In the genomic region with DNA sequence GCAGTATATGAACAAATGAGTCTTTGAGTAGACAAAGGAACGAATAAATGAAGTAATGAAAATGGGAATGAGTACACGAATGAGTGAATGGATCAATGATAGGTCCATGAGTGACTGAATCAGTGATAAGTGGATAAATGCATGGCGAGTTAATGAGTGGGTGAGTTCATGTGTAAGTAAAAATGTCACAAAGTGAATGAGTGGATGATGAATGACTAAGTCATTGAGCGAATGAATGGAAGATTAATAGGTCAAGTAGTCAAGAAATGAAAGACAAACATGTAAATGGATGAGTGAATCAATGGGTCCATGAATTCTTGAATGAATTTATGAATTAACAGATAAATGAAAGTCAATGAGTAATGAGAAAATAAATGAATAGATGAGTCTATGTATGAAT, we compare ENCODE assay signal across 26 cellular contexts.
"Had no signal": no experiment of that assay in that cellular context is flagged by ENCODE, and none has a peak within 500 bp of the region (broad histone marks: within the 10 kb centered on the region; RNA-seq: fewer than 3 reads in every experiment).

No MANE protein-coding gene starts in this region.

- H3K4me3 Mint-ChIP-seq: activated B cell treated with CpG ODN at 0.5 μM for 24 hours; activated CD4-positive, alpha-beta T cell treated with anti-CD3 and anti-CD28 coated beads, Interleukin-2, amount 10 ng/mL, durations not matched to agents 24 days and 14 days; activated CD8-positive, alpha-beta memory T cell treated with anti-CD3 and anti-CD28 coated beads, Interleukin-2, amount 10 ng/mL, durations not matched to agents 7 days and 5 days; activated naive CD8-positive, alpha-beta T cell; activated T-cell treated with anti-CD3 and anti-CD28 coated beads, Interleukin-2, amount 50 U/mL, for 24 hours; T-cell had no signal

- H3K9me3 Mint-ChIP-seq: activated B cell treated with CpG ODN at 0.5 μM for 24 hours; activated CD4-positive, alpha-beta T cell treated with anti-CD3 and anti-CD28 coated beads, Interleukin-2, amount 10 ng/mL, durations not matched to agents 24 days and 14 days; activated T-cell treated with anti-CD3 and anti-CD28 coated beads, Interleukin-2, amount 50 U/mL, for 24 hours; T-cell had no signal

- H3K27ac ChIP-seq: brain microvascular endothelial cell, cardiac muscle cell, SK-N-MC had no signal

- H3K27ac Mint-ChIP-seq: activated B cell treated with CpG ODN at 0.5 μM for 24 hours; activated CD4-positive, alpha-beta T cell treated with anti-CD3 and anti-CD28 coated beads, Interleukin-2, amount 10 ng/mL, durations not matched to agents 24 days and 14 days; activated CD8-positive, alpha-beta memory T cell treated with anti-CD3 and anti-CD28 coated beads, Interleukin-2, amount 10 ng/mL, durations not matched to agents 7 days and 5 days; activated naive CD8-positive, alpha-beta T cell; activated T-cell treated with anti-CD3 and anti-CD28 coated beads, Interleukin-2, amount 50 U/mL, for 24 hours; T-cell had no signal

- DNase-seq: activated B cell treated with CpG ODN at 0.5 μM for 24 hours; activated CD4-positive, alpha-beta T cell treated with anti-CD3 and anti-CD28 coated beads for 1 hour; activated CD4-positive, alpha-beta T cell treated with anti-CD3 and anti-CD28 coated beads, Interleukin-2, amount 10 ng/mL, durations not matched to agents 24 days and 14 days; activated CD4-positive, alpha-beta T cell treated with anti-CD3 and anti-CD28 coated beads, Interleukin-2, amount 50 U/mL, for 48 hours; activated CD8-positive, alpha-beta memory T cell treated with anti-CD3 and anti-CD28 coated beads, Interleukin-2, amount 10 ng/mL, durations not matched to agents 7 days and 5 days; activated naive CD4-positive, alpha-beta T cell; activated T-cell treated with anti-CD3 and anti-CD28 coated beads, Interleukin-2, amount 50 U/mL, for 24 hours; amygdala; Kasumi-1; NCI-H1105 treated with DMSO at 0.1 percent for 48 hours; NCI-H1436 treated with DMSO at 0.1 percent for 48 hours; NCI-H187; NCI-H2081; NCI-H446; NCI-H524; NCI-H82; RPMI8226; T-cell; T-helper 2 cell had no signal

- ATAC-seq: activated CD8-positive, alpha-beta memory T cell treated with anti-CD3 and anti-CD28 coated beads, Interleukin-2, amount 10 ng/mL, durations not matched to agents 7 days and 5 days; Panc1; Right ventricle myocardium inferior; T-cell had no signal

- H3K4me1 Mint-ChIP-seq: T-cell had no signal

- H3K4me3 ChIP-seq: cardiac muscle cell, SK-N-MC had no signal

- H3K36me3 Mint-ChIP-seq: activated CD8-positive, alpha-beta memory T cell treated with anti-CD3 and anti-CD28 coated beads, Interleukin-2, amount 10 ng/mL, durations not matched to agents 7 days and 5 days; activated naive CD8-positive, alpha-beta T cell; T-cell had no signal

- FAIRE-seq: TTC549 had no signal
